ENCODE assay signal across 22 cellular contexts in the genomic region with DNA sequence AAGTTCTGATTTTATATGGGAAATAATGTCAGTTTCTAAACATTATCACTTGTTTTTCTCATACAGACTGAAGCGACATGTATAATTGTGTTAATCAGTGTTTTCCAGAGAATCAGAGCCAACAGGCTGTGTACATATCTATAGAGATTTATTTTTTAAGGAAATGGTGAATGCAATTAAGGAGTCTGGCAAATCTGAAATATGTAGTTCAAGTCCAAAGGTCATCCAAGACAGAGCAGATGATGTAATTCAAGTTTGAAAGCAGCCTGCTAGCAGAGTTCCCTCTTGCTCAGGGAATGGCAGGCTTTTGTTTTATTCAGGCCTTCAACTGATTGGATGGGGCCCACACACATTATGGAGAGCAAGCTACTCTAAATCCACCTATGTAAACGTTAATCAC.
"Had no signal": no experiment of that assay in that cellular context is flagged by ENCODE, and none has a peak within 500 bp of the region (broad histone marks: within the 10 kb centered on the region; RNA-seq: fewer than 3 reads in every experiment).

No MANE protein-coding gene starts in this region.

- H3K4me1 Mint-ChIP-seq: activated CD4-positive, alpha-beta T cell treated with anti-CD3 and anti-CD28 coated beads for 36 hours; activated naive CD8-positive, alpha-beta T cell treated with anti-CD3 and anti-CD28 coated beads for 36 hours; mesothelial cell of epicardium; WTC11 had no signal

- H3K27me3 ChIP-seq: body of pancreas, dorsolateral prefrontal cortex, right atrium auricular region, tibial nerve, vagina had no signal

- H3K36me3 Mint-ChIP-seq: activated naive CD8-positive, alpha-beta T cell treated with anti-CD3 and anti-CD28 coated beads for 36 hours; mesothelial cell of epicardium had no signal

- H3K4me3 Mint-ChIP-seq: activated CD4-positive, alpha-beta T cell treated with anti-CD3 and anti-CD28 coated beads for 36 hours; activated naive CD8-positive, alpha-beta T cell treated with anti-CD3 and anti-CD28 coated beads for 36 hours; mesothelial cell of epicardium; stimulated activated naive CD8-positive, alpha-beta T cell treated with anti-CD3 and anti-CD28 coated beads, Interleukin-15, Interleukin-2, amounts not matched to agents 100 ng/mL and 50 ng/mL, for 24 hours; WTC11 had no signal

- H3K27ac ChIP-seq: body of pancreas, dorsolateral prefrontal cortex, prostate gland, right atrium auricular region, skin epidermis, tibial nerve, vagina had no signal

- DNase-seq: activated CD4-positive, alpha-beta T cell treated with anti-CD3 and anti-CD28 coated beads for 36 hours; activated CD4-positive, alpha-beta T cell treated with anti-CD3 and anti-CD28 coated beads, Interleukin-2, amount 50 U/mL, for 48 hours; activated naive CD4-positive, alpha-beta T cell; activated naive CD8-positive, alpha-beta T cell treated with anti-CD3 and anti-CD28 coated beads for 36 hours; body of pancreas; caudate nucleus; dorsolateral prefrontal cortex; foreskin fibroblast; hippocampal formation; left cardiac atrium; stimulated activated CD4-positive, alpha-beta T cell treated with anti-CD3 and anti-CD28 coated beads, Interleukin-15, amount 100 ng/mL, for 24 hours; stimulated activated CD4-positive, alpha-beta T cell treated with anti-CD3 and anti-CD28 coated beads, Interleukin-2, amount 100 ng/mL, for 48 hours had no signal

- H3K4me3 ChIP-seq: body of pancreas, lung, prostate gland, right atrium auricular region, skin epidermis, tibial nerve, vagina had no signal

- H3K27me3 Mint-ChIP-seq: activated CD4-positive, alpha-beta T cell treated with anti-CD3 and anti-CD28 coated beads for 36 hours; activated naive CD8-positive, alpha-beta T cell treated with anti-CD3 and anti-CD28 coated beads for 36 hours; stimulated activated naive CD8-positive, alpha-beta T cell treated with anti-CD3 and anti-CD28 coated beads, Interleukin-15, Interleukin-2, amounts not matched to agents 100 ng/mL and 50 ng/mL, for 24 hours had no signal

- H3K36me3 ChIP-seq: prostate gland, right atrium auricular region, tibial nerve, vagina had no signal

- H3K27ac Mint-ChIP-seq: activated CD4-positive, alpha-beta T cell treated with anti-CD3 and anti-CD28 coated beads for 36 hours; activated naive CD8-positive, alpha-beta T cell treated with anti-CD3 and anti-CD28 coated beads for 36 hours; mesothelial cell of epicardium; stimulated activated naive CD8-positive, alpha-beta T cell treated with anti-CD3 and anti-CD28 coated beads, Interleukin-15, Interleukin-2, amounts not matched to agents 100 ng/mL and 50 ng/mL, for 24 hours; WTC11 had no signal

- H3K9me3 Mint-ChIP-seq: activated naive CD8-positive, alpha-beta T cell treated with anti-CD3 and anti-CD28 coated beads for 36 hours; mesothelial cell of epicardium had no signal

- H3K9me3 ChIP-seq: body of pancreas, prostate gland, right atrium auricular region, tibial nerve, vagina had no signal

- H3K4me1 ChIP-seq: body of pancreas, prostate gland, right atrium auricular region, tibial nerve, vagina had no signal

- ATAC-seq: activated CD4-positive, alpha-beta T cell treated with anti-CD3 and anti-CD28 coated beads for 36 hours; body of pancreas; left cardiac atrium; WTC11 had no signal

- FAIRE-seq: islet of Langerhans had no signal
